Comparison of ENCODE assay signal across 9 cellular contexts in genomic region chr16:11667221-11667823, GRCh38. TPM values are rescaled to one million over a fixed set of nuclear protein-coding genes. Genes with fewer than 3 reads are reported as not detected.
DNase-seq lines count a peak whose midpoint lies in the region; ATAC-seq and TF ChIP-seq lines count a peak whose summit lies in the region.
"Had no signal": no experiment of that assay in that cellular context is flagged by ENCODE, and none has a peak within 500 bp of the region (broad histone marks: within the 10 kb centered on the region; RNA-seq: fewer than 3 reads in every experiment).

No MANE protein-coding gene starts in this region.

- H3K4me2 ChIP-seq in parathyroid adenoma (ENCODE audit: low read length) = peak overlapping the region; percentile 93

- peaks cover 46% of the 10 kb centered on the region for H3K36me3 Mint-ChIP-seq in Calu3 (ENCODE audit: insufficient read depth, unreplicated experiment)
- peaks cover 11% of the 10 kb centered on the region for H3K36me3 Mint-ChIP-seq in central memory CD8-positive, alpha-beta T cell (ENCODE audit: insufficient read depth)

- H3K27ac ChIP-seq in KOPT-K1 (ENCODE audit: low read depth, low read length, poor library complexity, severe bottlenecking) (peak overlapping the region; percentile 58), parathyroid adenoma (no peak overlapping the region)

- no peak for TF ChIP-seq CTCF in Calu3 (IDR thresholded peaks at IDR 0.05; ENCODE audit: unreplicated experiment)
- no peak for TF ChIP-seq CTCF in parathyroid adenoma (IDR thresholded peaks at IDR 0.05)
- no peak for TF ChIP-seq CTCF in GM20000 (IDR thresholded peaks at IDR 0.05; ENCODE audit: extremely low read depth, missing control alignments)

- H3K4me1 Mint-ChIP-seq in Calu3 (ENCODE audit: low read depth, unreplicated experiment) = peaks cover 17% of the 10 kb centered on the region
- H3K4me1 Mint-ChIP-seq in central memory CD8-positive, alpha-beta T cell = peaks cover 51% of the 10 kb centered on the region

- DNase-seq in Calu3 = no peak
- no peak for DNase-seq in central memory CD8-positive, alpha-beta T cell (ENCODE audit: low spot score in 2 of 2)
- no peak for DNase-seq in GM20000 (ENCODE audit: low spot score)
- no peak for DNase-seq in NK-92 (lab: John Stamatoyannopoulos, UW; ENCODE audit: unreplicated experiment)
- no peak for DNase-seq in effector CD4-positive, alpha-beta T cell
- DNase-seq: cortex of kidney had no signal

- peak overlapping the region; percentile 91 for H2AFZ ChIP-seq in parathyroid adenoma

- H3K9me3 Mint-ChIP-seq in Calu3 (ENCODE audit: low read depth, unreplicated experiment) = no peaks in the 10 kb centered on the region
- H3K9me3 Mint-ChIP-seq in central memory CD8-positive, alpha-beta T cell = no peaks in the 10 kb centered on the region

- H3K4me3 ChIP-seq in parathyroid adenoma (ENCODE audit: low read depth, low read length) = no peak overlapping the region

- CTCF ChIA-PET in Calu3 (lab: Charles Lee) = no interaction called here

- intact Hi-C loops in Calu3 (cut with micrococcal nuclease; ENCODE audit: unreplicated experiment) = no loop called here

- ATAC-seq in central memory CD8-positive, alpha-beta T cell (replicated peaks; ENCODE audit: extremely low read depth, poor library complexity, severe bottlenecking) = no peak
- ATAC-seq in GM21529 (IDR thresholded peaks at IDR 0.05; ENCODE audit: unreplicated experiment) = no peak

- no TSS peak for BruUV-seq in Calu3 (replicated peaks; lab: Mats Ljungman, UMichigan)

- H3K27me3 Mint-ChIP-seq in Calu3 (ENCODE audit: unreplicated experiment) = no peaks in the 10 kb centered on the region
- H3K27me3 Mint-ChIP-seq in central memory CD8-positive, alpha-beta T cell = no peaks in the 10 kb centered on the region

- peaks cover 9% of the 10 kb centered on the region for H3K4me1 ChIP-seq in parathyroid adenoma

- H3K27me3 ChIP-seq in parathyroid adenoma (ENCODE audit: control insufficient read depth, insufficient read depth, low read length) = no peaks in the 10 kb centered on the region

- H3K36me3 ChIP-seq in KOPT-K1 (ENCODE audit: insufficient read depth, low read length) (no peaks in the 10 kb centered on the region), parathyroid adenoma (ENCODE audit: control insufficient read depth, insufficient read depth, low read length) (no peaks in the 10 kb centered on the region)

- no peaks in the 10 kb centered on the region for H3K79me2 ChIP-seq in parathyroid adenoma

- H3K9me3 ChIP-seq in KOPT-K1 (ENCODE audit: insufficient read depth, low read length, poor library complexity, severe bottlenecking) (no peaks in the 10 kb centered on the region), parathyroid adenoma (ENCODE audit: control insufficient read depth, low read length) (no peaks in the 10 kb centered on the region)

- peak overlapping the region; percentile 30 for H3K4me3 Mint-ChIP-seq in Calu3 (ENCODE audit: low read depth, unreplicated experiment)
- peak overlapping the region; percentile 71 for H3K4me3 Mint-ChIP-seq in central memory CD8-positive, alpha-beta T cell

- no peak overlapping the region for H3K9ac ChIP-seq in parathyroid adenoma

- H3K27ac Mint-ChIP-seq in Calu3 (ENCODE audit: unreplicated experiment) = peak overlapping the region; percentile 15
- no peak overlapping the region for H3K27ac Mint-ChIP-seq in central memory CD8-positive, alpha-beta T cell (ENCODE audit: low read depth)

RNA-seq across cellular contexts. Expression of gene SNN, which starts 0.9 kb away (rescaled TPM):
- 26.0 and 31.3 TPM in 2 replicates for total RNA-seq in Calu3 (2022)
